Comparison of ENCODE assay signal across 1 cellular context in the genomic region with DNA sequence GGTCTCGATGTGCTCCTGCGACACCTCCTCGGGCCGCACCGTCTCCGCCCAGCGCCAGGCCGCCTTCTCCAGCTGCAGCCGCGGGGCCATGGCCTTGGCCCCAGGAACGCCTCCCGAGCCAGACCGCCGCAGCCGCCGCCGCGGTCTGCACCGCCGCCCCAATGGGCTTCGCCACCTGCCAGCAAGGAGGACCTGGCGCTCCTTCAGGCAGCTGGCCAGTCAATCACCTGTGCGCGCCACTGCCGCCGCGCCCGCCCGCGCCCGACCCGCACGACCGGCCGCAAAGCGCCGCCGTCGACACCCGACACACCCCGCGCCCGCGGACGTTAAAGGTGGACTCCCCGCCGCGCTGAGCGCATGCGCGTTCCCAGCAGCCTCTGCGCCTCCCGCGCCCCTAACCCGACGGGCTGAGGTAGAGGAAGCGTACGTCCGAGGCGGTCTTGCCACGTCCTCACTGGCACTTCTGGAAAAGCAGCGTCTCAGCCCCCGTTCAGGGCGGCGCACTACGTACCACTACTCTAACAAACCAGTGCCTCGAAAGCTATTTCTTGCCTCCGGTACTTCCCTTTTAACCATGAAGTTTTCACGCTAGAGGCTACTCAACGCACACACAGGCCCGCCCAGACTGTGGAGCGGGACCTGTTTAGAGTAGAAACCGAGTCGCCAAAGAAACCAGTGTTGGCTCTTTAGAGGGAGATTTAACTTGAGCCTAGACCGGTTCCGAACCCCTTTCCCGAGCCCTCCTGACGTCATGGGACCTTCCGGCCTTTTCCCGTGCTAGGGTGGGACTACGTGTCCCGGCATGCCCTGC.
TF ChIP-seq lines count a peak whose summit lies in the region.

A gene with protein sequence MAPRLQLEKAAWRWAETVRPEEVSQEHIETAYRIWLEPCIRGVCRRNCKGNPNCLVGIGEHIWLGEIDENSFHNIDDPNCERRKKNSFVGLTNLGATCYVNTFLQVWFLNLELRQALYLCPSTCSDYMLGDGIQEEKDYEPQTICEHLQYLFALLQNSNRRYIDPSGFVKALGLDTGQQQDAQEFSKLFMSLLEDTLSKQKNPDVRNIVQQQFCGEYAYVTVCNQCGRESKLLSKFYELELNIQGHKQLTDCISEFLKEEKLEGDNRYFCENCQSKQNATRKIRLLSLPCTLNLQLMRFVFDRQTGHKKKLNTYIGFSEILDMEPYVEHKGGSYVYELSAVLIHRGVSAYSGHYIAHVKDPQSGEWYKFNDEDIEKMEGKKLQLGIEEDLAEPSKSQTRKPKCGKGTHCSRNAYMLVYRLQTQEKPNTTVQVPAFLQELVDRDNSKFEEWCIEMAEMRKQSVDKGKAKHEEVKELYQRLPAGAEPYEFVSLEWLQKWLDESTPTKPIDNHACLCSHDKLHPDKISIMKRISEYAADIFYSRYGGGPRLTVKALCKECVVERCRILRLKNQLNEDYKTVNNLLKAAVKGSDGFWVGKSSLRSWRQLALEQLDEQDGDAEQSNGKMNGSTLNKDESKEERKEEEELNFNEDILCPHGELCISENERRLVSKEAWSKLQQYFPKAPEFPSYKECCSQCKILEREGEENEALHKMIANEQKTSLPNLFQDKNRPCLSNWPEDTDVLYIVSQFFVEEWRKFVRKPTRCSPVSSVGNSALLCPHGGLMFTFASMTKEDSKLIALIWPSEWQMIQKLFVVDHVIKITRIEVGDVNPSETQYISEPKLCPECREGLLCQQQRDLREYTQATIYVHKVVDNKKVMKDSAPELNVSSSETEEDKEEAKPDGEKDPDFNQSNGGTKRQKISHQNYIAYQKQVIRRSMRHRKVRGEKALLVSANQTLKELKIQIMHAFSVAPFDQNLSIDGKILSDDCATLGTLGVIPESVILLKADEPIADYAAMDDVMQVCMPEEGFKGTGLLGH (minus strand): TSS at position 282 of the 811 bp plus-strand sequence. CDS start 192 bp downstream, at position 90.

TF ChIP-seq in K562, 482 proteins besides CTCF, POLR2A, EP300 and RAD21 (continued from another document and continues in another):
- no peak for TF ChIP-seq ZNF518B (CRISPR knock-in tag; IDR thresholded peaks at IDR 0.05)
- TF ChIP-seq, protein P1, sequence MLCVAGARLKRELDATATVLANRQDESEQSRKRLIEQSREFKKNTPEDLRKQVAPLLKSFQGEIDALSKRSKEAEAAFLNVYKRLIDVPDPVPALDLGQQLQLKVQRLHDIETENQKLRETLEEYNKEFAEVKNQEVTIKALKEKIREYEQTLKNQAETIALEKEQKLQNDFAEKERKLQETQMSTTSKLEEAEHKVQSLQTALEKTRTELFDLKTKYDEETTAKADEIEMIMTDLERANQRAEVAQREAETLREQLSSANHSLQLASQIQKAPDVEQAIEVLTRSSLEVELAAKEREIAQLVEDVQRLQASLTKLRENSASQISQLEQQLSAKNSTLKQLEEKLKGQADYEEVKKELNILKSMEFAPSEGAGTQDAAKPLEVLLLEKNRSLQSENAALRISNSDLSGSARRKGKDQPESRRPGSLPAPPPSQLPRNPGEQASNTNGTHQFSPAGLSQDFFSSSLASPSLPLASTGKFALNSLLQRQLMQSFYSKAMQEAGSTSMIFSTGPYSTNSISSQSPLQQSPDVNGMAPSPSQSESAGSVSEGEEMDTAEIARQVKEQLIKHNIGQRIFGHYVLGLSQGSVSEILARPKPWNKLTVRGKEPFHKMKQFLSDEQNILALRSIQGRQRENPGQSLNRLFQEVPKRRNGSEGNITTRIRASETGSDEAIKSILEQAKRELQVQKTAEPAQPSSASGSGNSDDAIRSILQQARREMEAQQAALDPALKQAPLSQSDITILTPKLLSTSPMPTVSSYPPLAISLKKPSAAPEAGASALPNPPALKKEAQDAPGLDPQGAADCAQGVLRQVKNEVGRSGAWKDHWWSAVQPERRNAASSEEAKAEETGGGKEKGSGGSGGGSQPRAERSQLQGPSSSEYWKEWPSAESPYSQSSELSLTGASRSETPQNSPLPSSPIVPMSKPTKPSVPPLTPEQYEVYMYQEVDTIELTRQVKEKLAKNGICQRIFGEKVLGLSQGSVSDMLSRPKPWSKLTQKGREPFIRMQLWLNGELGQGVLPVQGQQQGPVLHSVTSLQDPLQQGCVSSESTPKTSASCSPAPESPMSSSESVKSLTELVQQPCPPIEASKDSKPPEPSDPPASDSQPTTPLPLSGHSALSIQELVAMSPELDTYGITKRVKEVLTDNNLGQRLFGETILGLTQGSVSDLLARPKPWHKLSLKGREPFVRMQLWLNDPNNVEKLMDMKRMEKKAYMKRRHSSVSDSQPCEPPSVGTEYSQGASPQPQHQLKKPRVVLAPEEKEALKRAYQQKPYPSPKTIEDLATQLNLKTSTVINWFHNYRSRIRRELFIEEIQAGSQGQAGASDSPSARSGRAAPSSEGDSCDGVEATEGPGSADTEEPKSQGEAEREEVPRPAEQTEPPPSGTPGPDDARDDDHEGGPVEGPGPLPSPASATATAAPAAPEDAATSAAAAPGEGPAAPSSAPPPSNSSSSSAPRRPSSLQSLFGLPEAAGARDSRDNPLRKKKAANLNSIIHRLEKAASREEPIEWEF (CRISPR knock-in tag; IDR thresholded peaks at IDR 0.05) = no peak
- TF ChIP-seq, protein P2, sequence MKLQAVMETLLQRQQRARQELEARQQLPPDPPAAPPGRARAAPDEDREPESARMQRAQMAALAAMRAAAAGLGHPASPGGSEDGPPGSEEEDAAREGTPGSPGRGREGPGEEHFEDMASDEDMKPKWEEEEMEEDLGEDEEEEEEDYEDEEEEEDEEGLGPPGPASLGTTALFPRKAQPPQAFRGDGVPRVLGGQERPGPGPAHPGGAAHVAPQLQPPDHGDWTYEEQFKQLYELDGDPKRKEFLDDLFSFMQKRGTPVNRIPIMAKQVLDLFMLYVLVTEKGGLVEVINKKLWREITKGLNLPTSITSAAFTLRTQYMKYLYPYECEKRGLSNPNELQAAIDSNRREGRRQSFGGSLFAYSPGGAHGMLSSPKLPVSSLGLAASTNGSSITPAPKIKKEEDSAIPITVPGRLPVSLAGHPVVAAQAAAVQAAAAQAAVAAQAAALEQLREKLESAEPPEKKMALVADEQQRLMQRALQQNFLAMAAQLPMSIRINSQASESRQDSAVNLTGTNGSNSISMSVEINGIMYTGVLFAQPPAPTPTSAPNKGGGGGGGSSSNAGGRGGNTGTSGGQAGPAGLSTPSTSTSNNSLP (IDR thresholded peaks at IDR 0.05; ENCODE audit: borderline replicate concordance, low read depth, low read length) = no peak
- TF ChIP-seq MAZ (CRISPR knock-in tag; conservative IDR thresholded peaks at IDR 0.05 in 1 of 2, IDR thresholded peaks at IDR 0.05 in 1 of 2) = peak; percentile 59 to 78; a peak in 3 of 4 replicates
- TF ChIP-seq SAFB2 (IDR thresholded peaks at IDR 0.05; ENCODE audit: borderline replicate concordance, low read depth, low read length, severe bottlenecking) = no peak
- peak; percentile 90 for TF ChIP-seq CBX1 (IDR thresholded peaks at IDR 0.05; ENCODE audit: low read depth)
- peak; percentile 69 for TF ChIP-seq HMGN3 (IDR thresholded peaks at IDR 0.05; ENCODE audit: borderline replicate concordance, extremely low read depth, insufficient read length, low read depth, low read length)
- TF ChIP-seq, protein P3, sequence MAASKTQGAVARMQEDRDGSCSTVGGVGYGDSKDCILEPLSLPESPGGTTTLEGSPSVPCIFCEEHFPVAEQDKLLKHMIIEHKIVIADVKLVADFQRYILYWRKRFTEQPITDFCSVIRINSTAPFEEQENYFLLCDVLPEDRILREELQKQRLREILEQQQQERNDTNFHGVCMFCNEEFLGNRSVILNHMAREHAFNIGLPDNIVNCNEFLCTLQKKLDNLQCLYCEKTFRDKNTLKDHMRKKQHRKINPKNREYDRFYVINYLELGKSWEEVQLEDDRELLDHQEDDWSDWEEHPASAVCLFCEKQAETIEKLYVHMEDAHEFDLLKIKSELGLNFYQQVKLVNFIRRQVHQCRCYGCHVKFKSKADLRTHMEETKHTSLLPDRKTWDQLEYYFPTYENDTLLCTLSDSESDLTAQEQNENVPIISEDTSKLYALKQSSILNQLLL (CRISPR knock-in tag; IDR thresholded peaks at IDR 0.05; ENCODE audit: borderline replicate concordance) = no peak
- peak; percentile 79 for TF ChIP-seq ZBTB2 (IDR thresholded peaks at IDR 0.05)
- no peak for TF ChIP-seq USF2 (CRISPR knock-in tag; IDR thresholded peaks at IDR 0.05)
- peak; percentile 61; the same call in 1 of the 2 replicates for TF ChIP-seq XRCC5 (IDR thresholded peaks at IDR 0.05; ENCODE audit: low read depth, low read length)
- peak; percentile 46; the same call in 1 of the 2 replicates for TF ChIP-seq NFATC3 (IDR thresholded peaks at IDR 0.05)
- TF ChIP-seq ETV1 (tag; conservative IDR thresholded peaks at IDR 0.05; ENCODE audit: low read depth) = peak; percentile 79
- no peak for TF ChIP-seq PURB (CRISPR knock-in tag; IDR thresholded peaks at IDR 0.05; ENCODE audit: low read depth)
- TF ChIP-seq CBX3 (IDR thresholded peaks at IDR 0.05; ENCODE audit: borderline replicate concordance in 1 of 2, low read length in 2 of 2) = peak in 1 of 2 experiments; percentile 30; a peak in 2 of 3 replicates
- peak; percentile 39; the same call in 1 of the 2 replicates for TF ChIP-seq ZNF830 (CRISPR knock-in tag; IDR thresholded peaks at IDR 0.05)
- no peak for TF ChIP-seq RBM15 (IDR thresholded peaks at IDR 0.05; ENCODE audit: insufficient read depth, low read length)
- TF ChIP-seq ZNF263 (CRISPR knock-in tag; IDR thresholded peaks at IDR 0.05; ENCODE audit: borderline replicate concordance) = peak; percentile 14; the same call in 1 of the 2 replicates
- TF ChIP-seq FOXO4 (CRISPR knock-in tag; IDR thresholded peaks at IDR 0.05) = peak; percentile 66; the same call in 1 of the 2 replicates
- no peak for TF ChIP-seq CEBPZ (IDR thresholded peaks at IDR 0.05; ENCODE audit: borderline replicate concordance, low read depth, low read length)
- TF ChIP-seq ARNT (IDR thresholded peaks at IDR 0.05) = peak; percentile 69 to 84; a peak in 3 of 4 replicates
- TF ChIP-seq ZBTB17 (CRISPR knock-in tag; IDR thresholded peaks at IDR 0.05) = peak; percentile 79; the same call in 1 of the 2 replicates
- TF ChIP-seq CEBPB (tag; IDR thresholded peaks at IDR 0.05) = no peak
